ENCODE assay signal across 1 cellular context in genomic region chr12:120078868-120079267, GRCh38.
TF ChIP-seq lines count a peak whose summit lies in the region.

No MANE protein-coding gene starts in this region.

TF ChIP-seq in H1, 55 proteins besides CTCF, POLR2A, EP300 and RAD21 (continued from another document):
- TF ChIP-seq, protein P1, sequence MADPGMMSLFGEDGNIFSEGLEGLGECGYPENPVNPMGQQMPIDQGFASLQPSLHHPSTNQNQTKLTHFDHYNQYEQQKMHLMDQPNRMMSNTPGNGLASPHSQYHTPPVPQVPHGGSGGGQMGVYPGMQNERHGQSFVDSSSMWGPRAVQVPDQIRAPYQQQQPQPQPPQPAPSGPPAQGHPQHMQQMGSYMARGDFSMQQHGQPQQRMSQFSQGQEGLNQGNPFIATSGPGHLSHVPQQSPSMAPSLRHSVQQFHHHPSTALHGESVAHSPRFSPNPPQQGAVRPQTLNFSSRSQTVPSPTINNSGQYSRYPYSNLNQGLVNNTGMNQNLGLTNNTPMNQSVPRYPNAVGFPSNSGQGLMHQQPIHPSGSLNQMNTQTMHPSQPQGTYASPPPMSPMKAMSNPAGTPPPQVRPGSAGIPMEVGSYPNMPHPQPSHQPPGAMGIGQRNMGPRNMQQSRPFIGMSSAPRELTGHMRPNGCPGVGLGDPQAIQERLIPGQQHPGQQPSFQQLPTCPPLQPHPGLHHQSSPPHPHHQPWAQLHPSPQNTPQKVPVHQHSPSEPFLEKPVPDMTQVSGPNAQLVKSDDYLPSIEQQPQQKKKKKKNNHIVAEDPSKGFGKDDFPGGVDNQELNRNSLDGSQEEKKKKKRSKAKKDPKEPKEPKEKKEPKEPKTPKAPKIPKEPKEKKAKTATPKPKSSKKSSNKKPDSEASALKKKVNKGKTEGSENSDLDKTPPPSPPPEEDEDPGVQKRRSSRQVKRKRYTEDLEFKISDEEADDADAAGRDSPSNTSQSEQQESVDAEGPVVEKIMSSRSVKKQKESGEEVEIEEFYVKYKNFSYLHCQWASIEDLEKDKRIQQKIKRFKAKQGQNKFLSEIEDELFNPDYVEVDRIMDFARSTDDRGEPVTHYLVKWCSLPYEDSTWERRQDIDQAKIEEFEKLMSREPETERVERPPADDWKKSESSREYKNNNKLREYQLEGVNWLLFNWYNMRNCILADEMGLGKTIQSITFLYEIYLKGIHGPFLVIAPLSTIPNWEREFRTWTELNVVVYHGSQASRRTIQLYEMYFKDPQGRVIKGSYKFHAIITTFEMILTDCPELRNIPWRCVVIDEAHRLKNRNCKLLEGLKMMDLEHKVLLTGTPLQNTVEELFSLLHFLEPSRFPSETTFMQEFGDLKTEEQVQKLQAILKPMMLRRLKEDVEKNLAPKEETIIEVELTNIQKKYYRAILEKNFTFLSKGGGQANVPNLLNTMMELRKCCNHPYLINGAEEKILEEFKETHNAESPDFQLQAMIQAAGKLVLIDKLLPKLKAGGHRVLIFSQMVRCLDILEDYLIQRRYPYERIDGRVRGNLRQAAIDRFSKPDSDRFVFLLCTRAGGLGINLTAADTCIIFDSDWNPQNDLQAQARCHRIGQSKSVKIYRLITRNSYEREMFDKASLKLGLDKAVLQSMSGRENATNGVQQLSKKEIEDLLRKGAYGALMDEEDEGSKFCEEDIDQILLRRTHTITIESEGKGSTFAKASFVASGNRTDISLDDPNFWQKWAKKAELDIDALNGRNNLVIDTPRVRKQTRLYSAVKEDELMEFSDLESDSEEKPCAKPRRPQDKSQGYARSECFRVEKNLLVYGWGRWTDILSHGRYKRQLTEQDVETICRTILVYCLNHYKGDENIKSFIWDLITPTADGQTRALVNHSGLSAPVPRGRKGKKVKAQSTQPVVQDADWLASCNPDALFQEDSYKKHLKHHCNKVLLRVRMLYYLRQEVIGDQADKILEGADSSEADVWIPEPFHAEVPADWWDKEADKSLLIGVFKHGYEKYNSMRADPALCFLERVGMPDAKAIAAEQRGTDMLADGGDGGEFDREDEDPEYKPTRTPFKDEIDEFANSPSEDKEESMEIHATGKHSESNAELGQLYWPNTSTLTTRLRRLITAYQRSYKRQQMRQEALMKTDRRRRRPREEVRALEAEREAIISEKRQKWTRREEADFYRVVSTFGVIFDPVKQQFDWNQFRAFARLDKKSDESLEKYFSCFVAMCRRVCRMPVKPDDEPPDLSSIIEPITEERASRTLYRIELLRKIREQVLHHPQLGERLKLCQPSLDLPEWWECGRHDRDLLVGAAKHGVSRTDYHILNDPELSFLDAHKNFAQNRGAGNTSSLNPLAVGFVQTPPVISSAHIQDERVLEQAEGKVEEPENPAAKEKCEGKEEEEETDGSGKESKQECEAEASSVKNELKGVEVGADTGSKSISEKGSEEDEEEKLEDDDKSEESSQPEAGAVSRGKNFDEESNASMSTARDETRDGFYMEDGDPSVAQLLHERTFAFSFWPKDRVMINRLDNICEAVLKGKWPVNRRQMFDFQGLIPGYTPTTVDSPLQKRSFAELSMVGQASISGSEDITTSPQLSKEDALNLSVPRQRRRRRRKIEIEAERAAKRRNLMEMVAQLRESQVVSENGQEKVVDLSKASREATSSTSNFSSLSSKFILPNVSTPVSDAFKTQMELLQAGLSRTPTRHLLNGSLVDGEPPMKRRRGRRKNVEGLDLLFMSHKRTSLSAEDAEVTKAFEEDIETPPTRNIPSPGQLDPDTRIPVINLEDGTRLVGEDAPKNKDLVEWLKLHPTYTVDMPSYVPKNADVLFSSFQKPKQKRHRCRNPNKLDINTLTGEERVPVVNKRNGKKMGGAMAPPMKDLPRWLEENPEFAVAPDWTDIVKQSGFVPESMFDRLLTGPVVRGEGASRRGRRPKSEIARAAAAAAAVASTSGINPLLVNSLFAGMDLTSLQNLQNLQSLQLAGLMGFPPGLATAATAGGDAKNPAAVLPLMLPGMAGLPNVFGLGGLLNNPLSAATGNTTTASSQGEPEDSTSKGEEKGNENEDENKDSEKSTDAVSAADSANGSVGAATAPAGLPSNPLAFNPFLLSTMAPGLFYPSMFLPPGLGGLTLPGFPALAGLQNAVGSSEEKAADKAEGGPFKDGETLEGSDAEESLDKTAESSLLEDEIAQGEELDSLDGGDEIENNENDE (IDR thresholded peaks at IDR 0.05; ENCODE audit: insufficient replicate concordance, low read length): no peak
- TF ChIP-seq CTBP2 (IDR thresholded peaks at IDR 0.05; ENCODE audit: borderline replicate concordance, insufficient read depth, insufficient read length, low read length) (no peak), CREB1 (IDR thresholded peaks at IDR 0.05) (no peak), GABPA (IDR thresholded peaks at IDR 0.05; ENCODE audit: borderline replicate concordance, insufficient read depth, low read length) (no peak)
TF ChIP-seq in H1: peak in this region for 0.
